1 cellular context compared by ENCODE assay signal in the genomic region with DNA sequence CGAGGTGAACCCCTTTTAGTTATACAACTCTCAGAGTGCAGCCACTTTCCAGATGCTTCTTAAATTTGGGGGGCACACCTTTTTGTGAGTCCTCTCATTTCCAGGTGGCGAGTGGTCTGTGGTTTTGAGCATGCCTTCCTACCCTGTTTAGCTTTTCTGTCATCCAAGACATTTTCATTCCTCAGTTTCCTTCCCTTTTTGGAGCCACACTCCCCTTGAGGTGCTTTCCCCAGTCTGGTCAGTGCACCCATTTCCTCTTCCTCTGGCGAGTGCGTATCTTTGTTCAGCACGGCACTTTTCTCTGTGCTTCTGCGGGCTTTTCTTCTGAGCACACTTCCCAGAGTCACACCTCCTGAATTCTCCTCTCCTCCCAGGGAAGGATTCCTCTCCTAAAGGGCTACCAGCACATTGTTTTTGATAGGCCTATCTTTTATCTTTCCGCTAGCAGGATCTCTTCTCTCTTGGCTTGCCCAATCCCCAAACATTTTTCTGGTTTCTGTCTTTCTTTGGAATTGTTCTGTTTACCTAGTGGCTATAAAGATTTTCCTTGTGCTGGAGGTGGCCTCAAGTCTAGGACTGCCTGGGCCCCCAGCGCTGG.
TF ChIP-seq lines count a peak whose summit lies in the region.

No MANE protein-coding gene starts in this region.

TF ChIP-seq in IMR-90, 13 proteins besides CTCF, POLR2A, EP300 and RAD21:
- TF ChIP-seq CHD1 (IDR thresholded peaks at IDR 0.05; ENCODE audit: low read depth, low read length) (no peak), RCOR1 (IDR thresholded peaks at IDR 0.05; ENCODE audit: insufficient replicate concordance, low read length) (no peak), CEBPB (IDR thresholded peaks at IDR 0.05; ENCODE audit: low read depth, low read length) (no peak), SMC3 (IDR thresholded peaks at IDR 0.05; ENCODE audit: low read depth, low read length) (no peak), RFX5 (IDR thresholded peaks at IDR 0.05; ENCODE audit: low read depth, low read length) (no peak), MAZ (IDR thresholded peaks at IDR 0.05; ENCODE audit: borderline replicate concordance, low read depth, low read length) (no peak)
- TF ChIP-seq, protein P1, sequence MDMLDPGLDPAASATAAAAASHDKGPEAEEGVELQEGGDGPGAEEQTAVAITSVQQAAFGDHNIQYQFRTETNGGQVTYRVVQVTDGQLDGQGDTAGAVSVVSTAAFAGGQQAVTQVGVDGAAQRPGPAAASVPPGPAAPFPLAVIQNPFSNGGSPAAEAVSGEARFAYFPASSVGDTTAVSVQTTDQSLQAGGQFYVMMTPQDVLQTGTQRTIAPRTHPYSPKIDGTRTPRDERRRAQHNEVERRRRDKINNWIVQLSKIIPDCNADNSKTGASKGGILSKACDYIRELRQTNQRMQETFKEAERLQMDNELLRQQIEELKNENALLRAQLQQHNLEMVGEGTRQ (IDR thresholded peaks at IDR 0.05; ENCODE audit: low read depth, low read length) = no peak
TF ChIP-seq in IMR-90: peak in this region for 0.
